In the genomic region with DNA sequence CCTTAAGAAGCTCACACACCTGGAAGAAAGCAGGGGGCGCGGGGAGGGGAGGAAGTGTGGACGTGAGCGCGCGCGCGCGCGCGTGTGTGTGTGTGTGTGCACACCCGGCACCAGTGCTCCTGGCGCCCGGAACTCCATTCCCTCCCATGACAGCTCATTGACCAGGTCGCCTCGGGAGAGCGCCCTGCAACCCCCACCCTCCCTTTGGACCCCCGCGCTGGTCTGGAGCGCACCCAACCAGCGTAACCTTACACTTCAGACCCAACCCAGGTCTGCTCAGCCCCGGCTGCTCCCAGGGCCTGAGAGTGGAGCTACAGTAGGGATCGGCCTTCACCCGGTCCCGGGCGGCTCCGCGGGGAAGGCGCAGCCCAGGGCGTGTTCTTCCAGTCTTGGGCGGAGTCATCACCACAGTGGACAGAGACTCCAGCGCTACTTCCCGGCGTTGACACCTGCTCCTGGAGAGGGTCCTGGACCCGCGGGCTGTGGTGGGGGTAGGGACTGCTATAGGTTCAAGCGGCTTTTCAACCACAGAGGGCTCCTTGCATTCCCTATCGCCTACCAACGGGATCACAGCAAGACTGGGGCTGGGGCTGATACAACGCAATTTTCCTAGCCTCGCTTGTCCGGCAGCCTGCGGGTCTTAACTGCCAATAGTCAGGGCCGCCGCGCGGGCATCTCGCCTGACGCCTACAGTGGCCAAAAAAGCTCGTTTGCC, we compare ENCODE assay signal across 8 cellular contexts. TPM values are rescaled to one million over a fixed set of nuclear protein-coding genes. Genes with fewer than 3 reads are reported as not detected.
DNase-seq lines count a peak whose midpoint lies in the region; ATAC-seq and TF ChIP-seq lines count a peak whose summit lies in the region.

No MANE protein-coding gene starts in this region.

- no peak overlapping the region for H3K4me2 ChIP-seq in Karpas-422 (ENCODE audit: low read depth, low read length, poor library complexity, severe bottlenecking)

- TF ChIP-seq CTCF in coronary artery (IDR thresholded peaks at IDR 0.05), result no peak
- TF ChIP-seq CTCF in upper lobe of left lung (IDR thresholded peaks at IDR 0.05), result no peak

- H3K9me3 ChIP-seq in mesodermal cell (ENCODE audit: control insufficient read depth, low read length) (no peaks in the 10 kb centered on the region), upper lobe of left lung (no peaks in the 10 kb centered on the region), Karpas-422 (ENCODE audit: low read length) (no peaks in the 10 kb centered on the region)

- peaks cover 51% of the 10 kb centered on the region for H3K27me3 Mint-ChIP-seq in activated T-cell treated with anti-CD3 and anti-CD28 coated beads, Interleukin-2, amount 50 U/mL, for 4 hours (ENCODE audit: low read depth)

- peak overlapping the region; percentile 74 for H3K4me3 Mint-ChIP-seq in activated T-cell treated with anti-CD3 and anti-CD28 coated beads, Interleukin-2, amount 50 U/mL, for 4 hours

- no peaks in the 10 kb centered on the region for H3K36me3 Mint-ChIP-seq in activated T-cell treated with anti-CD3 and anti-CD28 coated beads, Interleukin-2, amount 50 U/mL, for 4 hours (ENCODE audit: insufficient read depth)

- no peaks in the 10 kb centered on the region for H3K9me3 Mint-ChIP-seq in activated T-cell treated with anti-CD3 and anti-CD28 coated beads, Interleukin-2, amount 50 U/mL, for 4 hours

- H3K4me3 ChIP-seq in coronary artery (peak overlapping the region; percentile 89), mesodermal cell (ENCODE audit: extremely low read depth, insufficient read depth, low read length, poor library complexity, severe bottlenecking) (peak overlapping the region; percentile 50), upper lobe of left lung (peak overlapping the region; percentile 62 to 80 (median 69)), Karpas-422 (ENCODE audit: low read length) (no peak overlapping the region)

- peak overlapping the region; percentile 79 to 87 for H3K27ac ChIP-seq in coronary artery
- no peak overlapping the region for H3K27ac ChIP-seq in mesodermal cell (ENCODE audit: low read depth, low read length, severe bottlenecking)
- peak overlapping the region; percentile 76 to 89 (median 86) for H3K27ac ChIP-seq in upper lobe of left lung
- no peak overlapping the region for H3K27ac ChIP-seq in Karpas-422 (ENCODE audit: low read length)

- peaks cover 0 to 6% (median 0%) of the 10 kb centered on the region in 4 donors for H3K27me3 ChIP-seq in upper lobe of left lung
- H3K27me3 ChIP-seq in Karpas-422 (ENCODE audit: low read length), result no peaks in the 10 kb centered on the region

- peak in 2 of 4 donors; percentile 32 to 52 for TF ChIP-seq POLR2A in upper lobe of left lung (IDR thresholded peaks at IDR 0.05)

- 1% methylated on average over 25 to 32 of the region's 50 CpGs for WGBS in mesodermal cell (ENCODE audit: insufficient coverage in 2 of 2), 2 experiments
- WGBS in upper lobe of left lung, 2 donors, result 6 to 23% methylated on average over 9 to 43 of the region's 50 CpGs

- H3K79me2 ChIP-seq in Karpas-422 (ENCODE audit: low read length), result no peaks in the 10 kb centered on the region

- H3K9me2 ChIP-seq in Karpas-422 (replicated peaks; ENCODE audit: insufficient read depth, low read length), result no peaks in the 10 kb centered on the region

- H4K20me1 ChIP-seq in Karpas-422 (ENCODE audit: insufficient read depth, low read depth, low read length), result no peaks in the 10 kb centered on the region

- H3K36me3 ChIP-seq in mesodermal cell (ENCODE audit: control insufficient read depth, insufficient read depth, low read length) (no peaks in the 10 kb centered on the region), upper lobe of left lung (no peaks in the 10 kb centered on the region), Karpas-422 (ENCODE audit: insufficient read depth, low read length) (no peaks in the 10 kb centered on the region)

- no peak for DNase-seq in activated T-cell treated with anti-CD3 and anti-CD28 coated beads, Interleukin-2, amount 50 U/mL, for 4 hours
- no peak for DNase-seq in activated T-cell treated with anti-CD3 and anti-CD28 coated beads, Interleukin-2, amount 50 U/mL, for 1 hour
- DNase-seq in NCI-H748 treated with DMSO at 0.1 percent for 48 hours (lab: John Stamatoyannopoulos, UW), result peak; percentile 21
- peak; percentile 80 for DNase-seq in coronary artery (ENCODE audit: low spot score)
- peak; percentile 64 to 88 for DNase-seq in upper lobe of left lung
- no peak for DNase-seq in NCI-H2107 (lab: John Stamatoyannopoulos, UW)
- DNase-seq in Karpas-422, result no peak

- no peak for TF ChIP-seq EP300 in upper lobe of left lung (IDR thresholded peaks at IDR 0.05)

- H3K4me1 Mint-ChIP-seq in activated T-cell treated with anti-CD3 and anti-CD28 coated beads, Interleukin-2, amount 50 U/mL, for 4 hours (ENCODE audit: low read depth), result peaks cover 7% of the 10 kb centered on the region

- no peak overlapping the region for H2AFZ ChIP-seq in Karpas-422 (ENCODE audit: low read length)

- H3K4me1 ChIP-seq in mesodermal cell (ENCODE audit: control insufficient read depth, insufficient read depth, low read length, poor library complexity, severe bottlenecking), result peaks cover 9% of the 10 kb centered on the region
- H3K4me1 ChIP-seq in upper lobe of left lung, result peaks cover 7 to 30% (median 16%) of the 10 kb centered on the region in 4 donors
- H3K4me1 ChIP-seq in Karpas-422 (ENCODE audit: low read length), result peaks cover 5% of the 10 kb centered on the region

- H3K9ac ChIP-seq in Karpas-422 (ENCODE audit: low read length), result no peak overlapping the region

- no peak for ATAC-seq in activated T-cell treated with anti-CD3 and anti-CD28 coated beads, Interleukin-2, amount 50 U/mL, for 4 hours
- ATAC-seq in upper lobe of left lung (ENCODE audit: low FRiP score in 2 of 2), result peak; percentile 47 to 86

RNA-seq across cellular contexts. Expression of gene GALNT18, which starts 1.4 kb away (rescaled TPM):
- 1 to 10 TPM; 2.2 to 3.4 (median 3.3) TPM for total RNA-seq in activated T-cell treated with anti-CD3 and anti-CD28 coated beads, Interleukin-2, amount 50 U/mL, for 4 hours
- 11.0 TPM for polyA plus RNA-seq in mesodermal cell (2013, experiment 1 of 2)
- 6.9 TPM for polyA plus RNA-seq in mesodermal cell (2013, experiment 2 of 2)
- total RNA-seq in upper lobe of left lung, result 100 to 1,000 TPM in 1 of 6 donors, 10 to 100 TPM in 5; 48.2 to 115 (median 61.8) TPM
- not detected in 2 replicates for total RNA-seq in Karpas-422 (2014; rRNA removed; shearing (Covaris generic); ENCODE audit: low replicate concordance)

Comparison
In these comparisons a context has a peak if more than half of its experiments do, and no peak if none do; other contexts are left out.
1. ATAC-seq: peak in upper lobe of left lung (2 of 2); none in activated T-cell treated with anti-CD3 and anti-CD28 coated beads, Interleukin-2, amount 50 U/mL, for 4 hours (0 of 2).
2. DNase-seq: peak in NCI-H748 treated with DMSO at 0.1 percent for 48 hours (single experiment), coronary artery (single experiment) and upper lobe of left lung (2 of 2); none in activated T-cell treated with anti-CD3 and anti-CD28 coated beads, Interleukin-2, amount 50 U/mL, for 4 hours (single experiment), activated T-cell treated with anti-CD3 and anti-CD28 coated beads, Interleukin-2, amount 50 U/mL, for 1 hour (single experiment), NCI-H2107 (single experiment) and Karpas-422 (single experiment).
3. H3K27ac ChIP-seq: peak in coronary artery (2 of 2) and upper lobe of left lung (4 of 4); none in mesodermal cell (single experiment) and Karpas-422 (single experiment).
4. RNA of gene GALNT18, which starts 1.4 kb away (total RNA-seq): 48.2 to 115 TPM in upper lobe of left lung; 2.2 to 3.4 TPM in activated T-cell treated with anti-CD3 and anti-CD28 coated beads, Interleukin-2, amount 50 U/mL, for 4 hours and not detected in Karpas-422; every median in the first group is over 10 times any median in the second.